In the genomic region with DNA sequence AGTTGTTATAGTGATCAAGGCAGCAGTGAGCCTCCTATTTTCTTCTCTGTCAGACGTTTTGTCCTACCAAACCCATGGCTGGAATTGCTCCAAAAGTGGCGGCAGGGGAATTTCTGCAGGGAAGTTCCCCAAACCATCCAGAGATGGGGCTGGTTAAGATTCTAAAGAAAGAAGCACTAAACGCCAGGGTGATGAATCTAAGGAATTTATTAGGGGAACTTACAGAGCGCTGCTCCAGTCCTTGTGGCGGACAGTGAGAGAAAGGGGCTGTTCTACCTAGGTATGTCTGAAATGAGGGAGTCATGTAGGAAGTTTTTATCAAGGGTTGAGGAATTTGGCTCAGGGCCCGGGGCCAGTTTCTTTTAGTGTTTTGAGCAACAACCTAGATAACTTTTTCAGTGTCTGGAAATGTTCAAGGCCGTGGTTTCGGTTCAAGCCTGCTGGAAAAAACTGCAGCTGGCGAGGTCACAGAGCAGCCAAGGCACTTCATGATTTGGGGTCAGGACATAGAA, we compare ENCODE assay signal across 8 cellular contexts.
DNase-seq lines count a peak whose midpoint lies in the region; FAIRE-seq and TF ChIP-seq lines count a peak whose summit lies in the region.

No MANE protein-coding gene starts in this region.

- H3K79me2 ChIP-seq in smooth muscle cell (ENCODE audit: low read depth), result no peaks in the 10 kb centered on the region

- 2% methylated on average over 9 of the region's 9 CpGs for WGBS in smooth muscle cell (ENCODE audit: low lambda C conversion rate)

- no peaks in the 10 kb centered on the region for H3K9me3 ChIP-seq in adipocyte (ENCODE audit: control insufficient read depth, low read length)
- no peaks in the 10 kb centered on the region for H3K9me3 ChIP-seq in smooth muscle cell (replicated peaks; ENCODE audit: low read depth)
- no peaks in the 10 kb centered on the region for H3K9me3 ChIP-seq in breast epithelium

- DNase-seq in H54 (ENCODE audit: insufficient read length, low spot score) (no peak), adipocyte (ENCODE audit: low read depth) (peak; percentile 72), hepatic stellate cell (ENCODE audit: low spot score) (peak; percentile 29), smooth muscle cell (lab: John Stamatoyannopoulos, UW; ENCODE audit: unreplicated experiment) (peak; percentile 64), COR-L47 (lab: John Stamatoyannopoulos, UW) (no peak), breast epithelium (ENCODE audit: low spot score in 2 of 2) (no peak), medulla oblongata (ENCODE audit: extremely low spot score) (no peak)
- no peak for DNase-seq in stimulated activated CD8-positive, alpha-beta memory T cell treated with anti-CD3 and anti-CD28 coated beads, Interleukin-4, amount 100 ng/mL, for 48 hours

- H3K27me3 ChIP-seq in adipocyte (replicated peaks; ENCODE audit: control insufficient read depth, insufficient read depth, low read length) (no peaks in the 10 kb centered on the region), smooth muscle cell (ENCODE audit: low read depth) (no peaks in the 10 kb centered on the region), breast epithelium (no peaks in the 10 kb centered on the region)

- no peaks in the 10 kb centered on the region for H4K20me1 ChIP-seq in smooth muscle cell (ENCODE audit: low read depth)

- H3K9ac ChIP-seq in adipocyte (ENCODE audit: low read length) (no peak overlapping the region), smooth muscle cell (ENCODE audit: low read depth) (no peak overlapping the region)

- H3K4me1 ChIP-seq in adipocyte (ENCODE audit: control insufficient read depth, insufficient read depth, low read length) (peaks cover 11% of the 10 kb centered on the region), smooth muscle cell (ENCODE audit: low read depth) (no peaks in the 10 kb centered on the region), breast epithelium (no peaks in the 10 kb centered on the region)

- H2AFZ ChIP-seq in smooth muscle cell (ENCODE audit: low read depth), result peak overlapping the region; percentile 35

- H3K27ac ChIP-seq in smooth muscle cell (ENCODE audit: low read depth) (peak overlapping the region; percentile 72), breast epithelium (no peak overlapping the region)

- TF ChIP-seq CTCF in smooth muscle cell (IDR thresholded peaks at IDR 0.05; ENCODE audit: borderline replicate concordance, insufficient read depth, poor library complexity, severe bottlenecking), result no peak
- TF ChIP-seq CTCF in breast epithelium (IDR thresholded peaks at IDR 0.05), result no peak

- no peak for TF ChIP-seq POLR2A in H54 (IDR thresholded peaks at IDR 0.05; ENCODE audit: low read depth, low read length)
- no peak for TF ChIP-seq POLR2A in breast epithelium (IDR thresholded peaks at IDR 0.05)

- H3K4me3 ChIP-seq in adipocyte (ENCODE audit: low read length), result peak overlapping the region; percentile 53
- peak overlapping the region; percentile 21 for H3K4me3 ChIP-seq in smooth muscle cell
- no peak overlapping the region for H3K4me3 ChIP-seq in breast epithelium

- intact Hi-C loops in breast epithelium (cut with DNase I; ENCODE audit: low total_unique reads), result no loop called here

- FAIRE-seq in H54 (lab: Jason Lieb, UNC), result peak; percentile 50

- peak overlapping the region; percentile 77 for H3K4me2 ChIP-seq in smooth muscle cell

- peaks cover 3% of the 10 kb centered on the region for H3F3A ChIP-seq in smooth muscle cell (ENCODE audit: low read depth)

- H3K36me3 ChIP-seq in adipocyte (ENCODE audit: control insufficient read depth, insufficient read depth, low read length, severe bottlenecking) (no peaks in the 10 kb centered on the region), smooth muscle cell (ENCODE audit: low read depth) (no peaks in the 10 kb centered on the region), breast epithelium (no peaks in the 10 kb centered on the region)

Comparison
In these comparisons a context has a peak if more than half of its experiments do, and no peak if none do; other contexts are left out.
1. DNase-seq: peak in adipocyte (single experiment), hepatic stellate cell (single experiment) and smooth muscle cell (single experiment); none in H54 (single experiment), COR-L47 (single experiment), breast epithelium (0 of 2), stimulated activated CD8-positive, alpha-beta memory T cell treated with anti-CD3 and anti-CD28 coated beads, Interleukin-4, amount 100 ng/mL, for 48 hours (single experiment) and medulla oblongata (single experiment).
2. H3K4me3 ChIP-seq: peak in adipocyte (single experiment) and smooth muscle cell (single experiment); none in breast epithelium (0 of 3).